ENCODE assay signal across 22 cellular contexts in genomic region chr6:56732517-56732916, GRCh38.
DNase-seq lines count a peak whose midpoint lies in the region; ATAC-seq, FAIRE-seq and TF ChIP-seq lines count a peak whose summit lies in the region.
"Had no signal": no experiment of that assay in that cellular context is flagged by ENCODE, and none has a peak within 500 bp of the region (broad histone marks: within the 10 kb centered on the region; RNA-seq: fewer than 3 reads in every experiment).

No MANE protein-coding gene starts in this region.

- no peaks in the 10 kb centered on the region for H3K9me3 Mint-ChIP-seq in activated naive CD4-positive, alpha-beta T cell treated with anti-CD3 and anti-CD28 coated beads, Interleukin-2, amount 50 U/mL, for 72 hours
- H3K9me3 Mint-ChIP-seq: activated B cell treated with CpG ODN at 0.5 μM for 24 hours; activated naive CD4-positive, alpha-beta T cell treated with anti-CD3 and anti-CD28 coated beads, Interleukin-2, amount 50 U/mL, for 24 hours; activated T-helper 17 cell treated with anti-CD3 and anti-CD28 coated beads, Interleukin-2, amount 50 U/mL, for 72 hours; dendritic cell treated with granulocyte-macrophage colony-stimulating factor and Interleukin-4, amounts not matched to agents 40 ng/mL and 50 ng/mL, for 4 days; naive thymus-derived CD8-positive, alpha-beta T cell had no signal

- H3K9me3 ChIP-seq in PC-9 (ENCODE audit: insufficient read depth, low read depth) = peaks cover 4% of the 10 kb centered on the region; the same call in 1 of the 2 replicates
- H3K9me3 ChIP-seq: tibial nerve had no signal

- POLR2A ChIA-PET in PC-9 (lab: Charles Lee; ENCODE audit: unreplicated experiment) = no interaction called here
- POLR2A ChIA-PET in RWPE1 (lab: Yijun Ruan, JAX; ENCODE audit: low non-redundant PET) = no interaction called here

- H3K36me3 ChIP-seq in PC-9 (ENCODE audit: low read depth) (0 out of 2 replicates have a peak, but pooled peaks cover 3% of the 10 kb centered on the region), rectal smooth muscle tissue (ENCODE audit: control insufficient read depth, insufficient read depth, low read length) (no peaks in the 10 kb centered on the region)
- H3K36me3 ChIP-seq: cardiac muscle cell, tibial nerve had no signal

- H3K79me2 ChIP-seq in PC-9 (ENCODE audit: low read depth) = peaks cover 32% of the 10 kb centered on the region

- H3K4me3 ChIP-seq in PC-9 (no peak overlapping the region), rectal smooth muscle tissue (ENCODE audit: low read length) (no peak overlapping the region)
- H3K4me3 ChIP-seq: cardiac muscle cell, tibial nerve had no signal

- H3K27ac Mint-ChIP-seq in activated naive CD4-positive, alpha-beta T cell treated with anti-CD3 and anti-CD28 coated beads, Interleukin-2, amount 50 U/mL, for 72 hours = no peak overlapping the region
- H3K27ac Mint-ChIP-seq: activated B cell treated with CpG ODN at 0.5 μM for 24 hours; activated naive CD4-positive, alpha-beta T cell treated with anti-CD3 and anti-CD28 coated beads, Interleukin-2, amount 50 U/mL, for 24 hours; activated T-helper 17 cell treated with anti-CD3 and anti-CD28 coated beads, Interleukin-2, amount 50 U/mL, for 72 hours; CD4-positive, CD25-positive, alpha-beta regulatory T cell; dendritic cell treated with granulocyte-macrophage colony-stimulating factor and Interleukin-4, amounts not matched to agents 40 ng/mL and 50 ng/mL, for 4 days; naive thymus-derived CD8-positive, alpha-beta T cell had no signal

- H3K36me3 Mint-ChIP-seq in activated naive CD4-positive, alpha-beta T cell treated with anti-CD3 and anti-CD28 coated beads, Interleukin-2, amount 50 U/mL, for 72 hours = no peaks in the 10 kb centered on the region
- H3K36me3 Mint-ChIP-seq: activated naive CD4-positive, alpha-beta T cell treated with anti-CD3 and anti-CD28 coated beads, Interleukin-2, amount 50 U/mL, for 24 hours; CD4-positive, CD25-positive, alpha-beta regulatory T cell; naive thymus-derived CD8-positive, alpha-beta T cell had no signal

- TF ChIP-seq CTCF in PC-9 (conservative IDR thresholded peaks at IDR 0.05) (no peak), RWPE1 (conservative IDR thresholded peaks at IDR 0.05; ENCODE audit: low read depth) (no peak)

- H2AFZ ChIP-seq in PC-9 = no peak overlapping the region

- FAIRE-seq in H54 (lab: Jason Lieb, UNC) = peak; percentile 79

- ATAC-seq in left colon = peak; percentile 25
- no peak for ATAC-seq in esophagus mucosa
- ATAC-seq in activated naive CD4-positive, alpha-beta T cell treated with anti-CD3 and anti-CD28 coated beads, Interleukin-2, amount 50 U/mL, for 72 hours = no peak
- ATAC-seq: activated T-helper 17 cell treated with anti-CD3 and anti-CD28 coated beads, Interleukin-2, amount 50 U/mL, for 72 hours; naive thymus-derived CD8-positive, alpha-beta T cell had no signal

- H3K4me2 ChIP-seq in PC-9 = no peak overlapping the region
- H3K4me2 ChIP-seq: KMS-11 had no signal

- H3K4me1 ChIP-seq in PC-9 (replicated peaks; ENCODE audit: insufficient read depth) = peaks cover 53% of the 10 kb centered on the region
- peaks cover 17% of the 10 kb centered on the region for H3K4me1 ChIP-seq in rectal smooth muscle tissue (ENCODE audit: control insufficient read depth, insufficient read depth, low read length)

- TF ChIP-seq POLR2A in H54 (IDR thresholded peaks at IDR 0.05; ENCODE audit: low read depth, low read length) = no peak

- no peak for DNase-seq in H54 (ENCODE audit: insufficient read length, low spot score)
- no peak for DNase-seq in PC-9
- DNase-seq in left colon = no peak
- DNase-seq in RWPE1 (ENCODE audit: low spot score) = no peak
- no peak for DNase-seq in activated naive CD4-positive, alpha-beta T cell treated with anti-CD3 and anti-CD28 coated beads, Interleukin-2, amount 50 U/mL, for 72 hours (ENCODE audit: low spot score in 2 of 2)
- DNase-seq in cerebellar cortex (ENCODE audit: low spot score) = no peak
- DNase-seq: activated B cell treated with CpG ODN at 0.5 μM for 24 hours; CD4-positive, CD25-positive, alpha-beta regulatory T cell; glutamatergic neuron; mesendoderm; naive thymus-derived CD8-positive, alpha-beta T cell; NCI-H1694; NCI-H774; SHP77 had no signal

- CTCF ChIA-PET in PC-9 (lab: Charles Lee) (interaction anchor here (0.6 kb wide), 1 partner anchor 24 kb away, joined by 3 read pairs; no protein-coding TSS in a partner anchor), RWPE1 (lab: Yijun Ruan, JAX) (no interaction called here)

- no peaks in the 10 kb centered on the region for H4K20me1 ChIP-seq in PC-9 (ENCODE audit: insufficient read depth)

- H3K27ac ChIP-seq in PC-9 = 0 out of 2 replicates have a peak overlapping the region, but pooled peaks have one; percentile 16
- H3K27ac ChIP-seq in rectal smooth muscle tissue (ENCODE audit: low read depth, low read length) = peak overlapping the region; percentile 38
- no peak overlapping the region for H3K27ac ChIP-seq in RWPE1
- H3K27ac ChIP-seq: cardiac muscle cell, KMS-11 had no signal

- H3K27me3 ChIP-seq in PC-9 (ENCODE audit: insufficient read depth, low read depth) (no peaks in the 10 kb centered on the region), rectal smooth muscle tissue (ENCODE audit: control insufficient read depth, insufficient read depth, low read length) (no peaks in the 10 kb centered on the region)
- H3K27me3 ChIP-seq: cardiac muscle cell, tibial nerve had no signal

- intact Hi-C loops in PC-9 (cut with micrococcal nuclease; ENCODE audit: unreplicated experiment) = no loop called here
- intact Hi-C loops in left colon (cut with DNase I, micrococcal nuclease) = no loop called here

- peaks cover 43% of the 10 kb centered on the region; the same call in 1 of the 2 replicates for H3F3A ChIP-seq in PC-9 (ENCODE audit: insufficient read depth, low read depth)

- H3K9ac ChIP-seq in rectal smooth muscle tissue (ENCODE audit: low read length) = no peak overlapping the region
- H3K9ac ChIP-seq: KMS-11 had no signal

- BruUV-seq in PC-9 (replicated peaks; lab: Mats Ljungman, UMichigan) = no TSS peak

- H3K9me2 ChIP-seq in PC-9 (ENCODE audit: insufficient read depth) = no peaks in the 10 kb centered on the region
